In the genomic region with DNA sequence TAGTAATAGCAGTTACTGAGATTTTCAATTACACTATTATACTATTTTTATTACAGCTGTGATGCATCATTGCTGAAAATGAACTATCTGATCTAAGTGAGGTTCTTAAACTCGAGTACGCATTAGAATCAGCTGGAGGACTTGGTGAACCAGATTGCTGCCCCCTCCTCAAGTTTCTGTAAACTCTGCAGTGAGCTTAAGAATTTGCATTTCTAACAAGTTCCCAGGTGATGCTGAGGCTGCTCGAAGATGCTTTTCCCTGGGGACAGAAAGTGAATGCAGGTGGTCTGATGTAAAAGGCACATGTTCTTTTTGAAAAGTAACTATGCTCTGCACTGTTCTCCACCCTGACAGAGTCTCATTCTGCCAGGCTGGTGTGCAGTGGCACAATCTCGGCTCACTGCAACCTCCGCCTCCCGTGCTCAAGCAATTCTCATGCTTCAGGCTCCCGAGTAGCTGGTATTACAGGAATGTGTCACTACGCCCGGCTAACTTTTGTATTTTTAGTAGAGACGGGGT, we compare ENCODE assay signal across 2 cellular contexts.
TF ChIP-seq lines count a peak whose summit lies in the region.

No MANE protein-coding gene starts in this region.

TF ChIP-seq in HepG2, 621 proteins besides CTCF, POLR2A, EP300 and RAD21:
- no peak for TF ChIP-seq ZFP36 (IDR thresholded peaks at IDR 0.05; ENCODE audit: borderline replicate concordance, low read depth, low read length, partially characterized antibody)
- TF ChIP-seq, protein P1, sequence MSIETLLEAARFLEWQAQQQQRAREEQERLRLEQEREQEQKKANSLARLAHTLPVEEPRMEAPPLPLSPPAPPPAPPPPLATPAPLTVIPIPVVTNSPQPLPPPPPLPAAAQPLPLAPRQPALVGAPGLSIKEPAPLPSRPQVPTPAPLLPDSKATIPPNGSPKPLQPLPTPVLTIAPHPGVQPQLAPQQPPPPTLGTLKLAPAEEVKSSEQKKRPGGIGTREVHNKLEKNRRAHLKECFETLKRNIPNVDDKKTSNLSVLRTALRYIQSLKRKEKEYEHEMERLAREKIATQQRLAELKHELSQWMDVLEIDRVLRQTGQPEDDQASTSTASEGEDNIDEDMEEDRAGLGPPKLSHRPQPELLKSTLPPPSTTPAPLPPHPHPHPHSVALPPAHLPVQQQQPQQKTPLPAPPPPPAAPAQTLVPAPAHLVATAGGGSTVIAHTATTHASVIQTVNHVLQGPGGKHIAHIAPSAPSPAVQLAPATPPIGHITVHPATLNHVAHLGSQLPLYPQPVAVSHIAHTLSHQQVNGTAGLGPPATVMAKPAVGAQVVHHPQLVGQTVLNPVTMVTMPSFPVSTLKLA (IDR thresholded peaks at IDR 0.05): peak; percentile 88

TF ChIP-seq in WTC11, 78 proteins besides CTCF, POLR2A, EP300 and RAD21:
- TF ChIP-seq ETV6 (CRISPR knock-in tag; IDR thresholded peaks at IDR 0.05) (peak; percentile 44; the same call in 1 of the 2 replicates), ZNF219 (CRISPR knock-in tag; IDR thresholded peaks at IDR 0.05; ENCODE audit: borderline replicate concordance) (no peak)
